Comparison of ENCODE assay signal across 1 cellular context in the genomic region with DNA sequence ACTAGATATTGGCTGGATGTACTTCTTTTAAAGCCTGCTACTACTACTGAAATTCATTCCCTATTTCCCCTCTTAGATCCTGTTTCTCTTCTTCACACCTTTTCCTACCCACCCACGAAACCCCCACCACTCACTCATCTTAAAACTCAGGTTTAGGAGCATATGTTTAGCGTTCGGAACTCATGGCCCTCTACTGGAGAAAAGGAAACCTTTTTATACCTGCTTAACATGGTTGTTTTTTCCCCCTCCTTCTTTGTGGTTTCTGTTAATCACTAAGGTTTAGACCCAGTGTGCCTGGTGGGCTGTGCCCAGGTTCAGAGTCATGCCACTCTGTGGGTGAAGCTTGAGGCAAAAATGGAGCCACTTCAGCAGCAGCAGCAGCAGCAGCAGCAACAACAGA.
TF ChIP-seq lines count a peak whose summit lies in the region.

No MANE protein-coding gene starts in this region.

TF ChIP-seq in GM23338, 12 proteins besides CTCF, POLR2A, EP300 and RAD21 (continued from another document):
- TF ChIP-seq, protein P1, sequence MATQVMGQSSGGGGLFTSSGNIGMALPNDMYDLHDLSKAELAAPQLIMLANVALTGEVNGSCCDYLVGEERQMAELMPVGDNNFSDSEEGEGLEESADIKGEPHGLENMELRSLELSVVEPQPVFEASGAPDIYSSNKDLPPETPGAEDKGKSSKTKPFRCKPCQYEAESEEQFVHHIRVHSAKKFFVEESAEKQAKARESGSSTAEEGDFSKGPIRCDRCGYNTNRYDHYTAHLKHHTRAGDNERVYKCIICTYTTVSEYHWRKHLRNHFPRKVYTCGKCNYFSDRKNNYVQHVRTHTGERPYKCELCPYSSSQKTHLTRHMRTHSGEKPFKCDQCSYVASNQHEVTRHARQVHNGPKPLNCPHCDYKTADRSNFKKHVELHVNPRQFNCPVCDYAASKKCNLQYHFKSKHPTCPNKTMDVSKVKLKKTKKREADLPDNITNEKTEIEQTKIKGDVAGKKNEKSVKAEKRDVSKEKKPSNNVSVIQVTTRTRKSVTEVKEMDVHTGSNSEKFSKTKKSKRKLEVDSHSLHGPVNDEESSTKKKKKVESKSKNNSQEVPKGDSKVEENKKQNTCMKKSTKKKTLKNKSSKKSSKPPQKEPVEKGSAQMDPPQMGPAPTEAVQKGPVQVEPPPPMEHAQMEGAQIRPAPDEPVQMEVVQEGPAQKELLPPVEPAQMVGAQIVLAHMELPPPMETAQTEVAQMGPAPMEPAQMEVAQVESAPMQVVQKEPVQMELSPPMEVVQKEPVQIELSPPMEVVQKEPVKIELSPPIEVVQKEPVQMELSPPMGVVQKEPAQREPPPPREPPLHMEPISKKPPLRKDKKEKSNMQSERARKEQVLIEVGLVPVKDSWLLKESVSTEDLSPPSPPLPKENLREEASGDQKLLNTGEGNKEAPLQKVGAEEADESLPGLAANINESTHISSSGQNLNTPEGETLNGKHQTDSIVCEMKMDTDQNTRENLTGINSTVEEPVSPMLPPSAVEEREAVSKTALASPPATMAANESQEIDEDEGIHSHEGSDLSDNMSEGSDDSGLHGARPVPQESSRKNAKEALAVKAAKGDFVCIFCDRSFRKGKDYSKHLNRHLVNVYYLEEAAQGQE (IDR thresholded peaks at IDR 0.05; ENCODE audit: unreplicated experiment), result no peak
- no peak for TF ChIP-seq EZH2phosphoT487 (IDR thresholded peaks at IDR 0.05; ENCODE audit: unreplicated experiment)
- TF ChIP-seq NANOG (IDR thresholded peaks at IDR 0.05; ENCODE audit: borderline replicate concordance), result no peak
